ENCODE assay signal across 1 cellular context in genomic region chr13:27131202-27131623, GRCh38.
TF ChIP-seq lines count a peak whose summit lies in the region.

No MANE protein-coding gene starts in this region.

TF ChIP-seq in GM12878, 131 proteins besides CTCF, POLR2A, EP300 and RAD21 (continued from another document):
- TF ChIP-seq IRF3 (IDR thresholded peaks at IDR 0.05) (no peak), TARDBP (IDR thresholded peaks at IDR 0.05; ENCODE audit: borderline replicate concordance) (peak; percentile 40; the same call in 1 of the 2 replicates), TCF3 (IDR thresholded peaks at IDR 0.05; ENCODE audit: borderline replicate concordance, insufficient read depth, low read depth, low read length) (peak; percentile 56; the same call in 1 of the 2 replicates), SRF (IDR thresholded peaks at IDR 0.05; ENCODE audit: low read depth in 2 of 2, low read length in 2 of 2) (peak in 1 of 2 experiments; percentile 55; a peak in 1 of 4 replicates), CEBPB (IDR thresholded peaks at IDR 0.05; ENCODE audit: borderline replicate concordance in 1 of 2, low read depth in 2 of 2, low read length in 2 of 2) (peak in 1 of 2 experiments; percentile 98; a peak in 1 of 4 replicates), CREM (IDR thresholded peaks at IDR 0.05; ENCODE audit: low read depth) (peak; percentile 93), POLR2AphosphoS5 (IDR thresholded peaks at IDR 0.05; ENCODE audit: low read length) (peak; percentile 40; the same call in 1 of the 2 replicates), BCLAF1 (IDR thresholded peaks at IDR 0.05) (no peak), TCF12 (IDR thresholded peaks at IDR 0.05; ENCODE audit: low read depth, low read length) (peak; percentile 80; the same call in 1 of the 2 replicates), TCF7 (IDR thresholded peaks at IDR 0.05; ENCODE audit: borderline replicate concordance) (0 out of 2 replicates have a peak, but pooled peaks have one; percentile 46), MXI1 (IDR thresholded peaks at IDR 0.05; ENCODE audit: low read depth, low read length) (peak; percentile 73)
